In genomic region chr9:126388964-126389363, GRCh38 we compare ENCODE assay signal across 19 cellular contexts.
"Had no signal": no experiment of that assay in that cellular context is flagged by ENCODE, and none has a peak within 500 bp of the region (broad histone marks: within the 10 kb centered on the region; RNA-seq: fewer than 3 reads in every experiment).

No MANE protein-coding gene starts in this region.

- H3K4me3 Mint-ChIP-seq: activated CD4-positive, alpha-beta memory T cell treated with anti-CD3 and anti-CD28 coated beads for 36 hours; activated CD4-positive, alpha-beta T cell treated with anti-CD3 and anti-CD28 coated beads for 36 hours; activated naive CD4-positive, alpha-beta T cell treated with anti-CD3 and anti-CD28 coated beads, Interleukin-2, amount 10 ng/mL, durations not matched to agents 7 days and 5 days; activated naive CD8-positive, alpha-beta T cell treated with anti-CD3 and anti-CD28 coated beads, Interleukin-2, amount 50 U/mL, for 24 hours; activated T-cell treated with anti-CD3 and anti-CD28 coated beads, Interleukin-2, amount 50 U/mL, for 24 hours; neural progenitor cell had no signal

- H3K36me3 ChIP-seq: brain microvascular endothelial cell, gastrocnemius medialis, neural progenitor cell, ovary, thoracic aorta had no signal

- H3K27ac Mint-ChIP-seq: activated CD4-positive, alpha-beta memory T cell treated with anti-CD3 and anti-CD28 coated beads for 36 hours; activated CD4-positive, alpha-beta T cell treated with anti-CD3 and anti-CD28 coated beads for 36 hours; activated naive CD4-positive, alpha-beta T cell treated with anti-CD3 and anti-CD28 coated beads, Interleukin-2, amount 10 ng/mL, durations not matched to agents 7 days and 5 days; activated naive CD8-positive, alpha-beta T cell treated with anti-CD3 and anti-CD28 coated beads, Interleukin-2, amount 50 U/mL, for 24 hours; activated T-cell treated with anti-CD3 and anti-CD28 coated beads, Interleukin-2, amount 50 U/mL, for 24 hours; neural progenitor cell had no signal

- DNase-seq: activated CD4-positive, alpha-beta memory T cell treated with anti-CD3 and anti-CD28 coated beads for 36 hours; activated CD4-positive, alpha-beta T cell treated with anti-CD3 and anti-CD28 coated beads for 36 hours; activated naive CD4-positive, alpha-beta T cell treated with anti-CD3 and anti-CD28 coated beads, Interleukin-2, amount 10 ng/mL, durations not matched to agents 7 days and 5 days; activated naive CD8-positive, alpha-beta T cell treated with anti-CD3 and anti-CD28 coated beads, Interleukin-2, amount 50 U/mL, for 24 hours; activated T-cell treated with anti-CD3 and anti-CD28 coated beads, Interleukin-2, amount 50 U/mL, for 24 hours; brain microvascular endothelial cell; central memory CD4-positive, alpha-beta T cell; effector CD4-positive, alpha-beta T cell; gastrocnemius medialis; left lung; naive B cell; ovary; psoas muscle; right cardiac atrium; stomach had no signal

- H3K27me3 ChIP-seq: brain microvascular endothelial cell, gastrocnemius medialis, left lung, neural progenitor cell, ovary, stomach had no signal

- H3K4me3 ChIP-seq: coronary artery, gastrocnemius medialis, left lung, neural progenitor cell, ovary, psoas muscle, stomach, thoracic aorta had no signal

- H3K27me3 Mint-ChIP-seq: activated CD4-positive, alpha-beta memory T cell treated with anti-CD3 and anti-CD28 coated beads for 36 hours; activated CD4-positive, alpha-beta T cell treated with anti-CD3 and anti-CD28 coated beads for 36 hours; activated naive CD4-positive, alpha-beta T cell treated with anti-CD3 and anti-CD28 coated beads, Interleukin-2, amount 10 ng/mL, durations not matched to agents 7 days and 5 days; activated naive CD8-positive, alpha-beta T cell treated with anti-CD3 and anti-CD28 coated beads, Interleukin-2, amount 50 U/mL, for 24 hours; activated T-cell treated with anti-CD3 and anti-CD28 coated beads, Interleukin-2, amount 50 U/mL, for 24 hours; naive B cell had no signal

- H3K27ac ChIP-seq: brain microvascular endothelial cell, neural progenitor cell, ovary, thoracic aorta had no signal

- H3K36me3 Mint-ChIP-seq: activated CD4-positive, alpha-beta memory T cell treated with anti-CD3 and anti-CD28 coated beads for 36 hours; activated naive CD4-positive, alpha-beta T cell treated with anti-CD3 and anti-CD28 coated beads, Interleukin-2, amount 10 ng/mL, durations not matched to agents 7 days and 5 days had no signal

- ATAC-seq: activated CD4-positive, alpha-beta T cell treated with anti-CD3 and anti-CD28 coated beads for 36 hours; activated naive CD8-positive, alpha-beta T cell treated with anti-CD3 and anti-CD28 coated beads, Interleukin-2, amount 50 U/mL, for 24 hours; esophagus mucosa; gastrocnemius medialis; left lung; psoas muscle; right cardiac atrium had no signal

- H3K4me1 ChIP-seq: neural progenitor cell had no signal

- H3K9me3 ChIP-seq: gastrocnemius medialis, left lung, ovary, psoas muscle, stomach, thoracic aorta had no signal

- H3K9me3 Mint-ChIP-seq: activated CD4-positive, alpha-beta memory T cell treated with anti-CD3 and anti-CD28 coated beads for 36 hours; activated naive CD4-positive, alpha-beta T cell treated with anti-CD3 and anti-CD28 coated beads, Interleukin-2, amount 10 ng/mL, durations not matched to agents 7 days and 5 days; activated naive CD8-positive, alpha-beta T cell treated with anti-CD3 and anti-CD28 coated beads, Interleukin-2, amount 50 U/mL, for 24 hours; activated T-cell treated with anti-CD3 and anti-CD28 coated beads, Interleukin-2, amount 50 U/mL, for 24 hours; neural progenitor cell had no signal
